8 cellular contexts compared by ENCODE assay signal in the genomic region with DNA sequence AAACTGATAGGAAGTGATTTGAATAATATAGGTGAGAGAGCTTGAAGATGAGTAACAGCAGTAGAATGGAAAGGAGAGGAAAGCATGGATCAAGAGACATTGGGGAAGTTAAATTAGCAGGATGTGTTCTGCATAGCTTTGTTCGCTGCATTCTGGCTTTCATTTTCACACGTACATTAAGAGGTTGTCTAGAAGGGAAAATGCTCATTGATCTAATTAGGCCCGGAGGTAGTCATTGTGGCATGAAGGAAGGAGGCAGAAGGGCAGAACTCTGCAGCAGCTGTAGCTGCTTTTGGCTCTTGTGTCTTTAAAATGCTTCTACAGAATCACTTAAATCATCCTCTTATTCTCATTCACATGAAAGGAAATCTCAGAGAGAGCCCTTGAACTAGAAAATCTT. TPM values are rescaled to one million over a fixed set of nuclear protein-coding genes. Genes with fewer than 3 reads are reported as not detected.
DNase-seq lines count a peak whose midpoint lies in the region; ATAC-seq and TF ChIP-seq lines count a peak whose summit lies in the region.

No MANE protein-coding gene starts in this region.

- peaks cover 0 to 4% (median under 1%) of the 10 kb centered on the region in 7 donors for H3K9me3 Mint-ChIP-seq in naive B cell

- H3K9me2 ChIP-seq in OCI-LY7 (ENCODE audit: insufficient read depth, low read length), result no peaks in the 10 kb centered on the region

- H3K27ac Mint-ChIP-seq in naive B cell, result peak overlapping the region in 1 of 6 donors; percentile 0

- H3K4me1 ChIP-seq in OCI-LY7 (ENCODE audit: insufficient read depth, low read length, poor library complexity, severe bottlenecking), result no peaks in the 10 kb centered on the region

- no peak overlapping the region for H3K4me3 ChIP-seq in OCI-LY7 (ENCODE audit: low read depth, low read length, poor library complexity, severe bottlenecking)

- H2AFZ ChIP-seq in OCI-LY7 (ENCODE audit: low read length), result no peak overlapping the region

- H3K27ac ChIP-seq in OCI-LY7 (ENCODE audit: low read depth, low read length, poor library complexity, severe bottlenecking), result no peak overlapping the region

- peaks cover 0 to 4% (median 1%) of the 10 kb centered on the region in 3 donors for H3K27me3 Mint-ChIP-seq in naive B cell

- POLR2A ChIA-PET in OCI-LY7 (lab: Charles Lee), result no interaction called here

- no peaks in the 10 kb centered on the region for H3K9me3 ChIP-seq in OCI-LY7 (ENCODE audit: low read length)

- CTCF ChIA-PET in OCI-LY7 (lab: Charles Lee; ENCODE audit: unreplicated experiment), result no interaction called here

- 0 out of 2 replicates have a peak overlapping the region, but pooled peaks have one; percentile 22 for H3K4me2 ChIP-seq in OCI-LY7 (ENCODE audit: low read length)

- no TSS peak for BruUV-seq in OCI-LY7 (replicated peaks; lab: Mats Ljungman, UMichigan)

- H3K36me3 ChIP-seq in OCI-LY7 (ENCODE audit: insufficient read depth, low read length), result no peaks in the 10 kb centered on the region

- ATAC-seq in GM19025 (IDR thresholded peaks at IDR 0.05; ENCODE audit: low read depth, unreplicated experiment) (peak; percentile 65), HG02610 (IDR thresholded peaks at IDR 0.05; ENCODE audit: unreplicated experiment) (peak; percentile 79), naive B cell (ENCODE audit: low read depth in 2 of 2) (peak; percentile 27 to 35), GM18502 (IDR thresholded peaks at IDR 0.05; ENCODE audit: poor library complexity, unreplicated experiment) (no peak), HG02973 (IDR thresholded peaks at IDR 0.05; ENCODE audit: unreplicated experiment) (no peak), HG02623 (IDR thresholded peaks at IDR 0.05; ENCODE audit: unreplicated experiment) (no peak)

- no peaks in the 10 kb centered on the region for H4K20me1 ChIP-seq in OCI-LY7 (ENCODE audit: insufficient read depth, low read length)

- intact Hi-C loops in OCI-LY7 (cut with micrococcal nuclease; ENCODE audit: unreplicated experiment), result no loop called here

- no peak for DNase-seq in OCI-LY7 (ENCODE audit: low spot score)
- no peak for DNase-seq in naive B cell
- DNase-seq in LoVo (ENCODE audit: low spot score), result no peak

- H3K4me3 Mint-ChIP-seq in naive B cell, result peak overlapping the region in 5 of 8 donors; percentile 0 to 9 (median 4)

- TF ChIP-seq CTCF in OCI-LY7 (conservative IDR thresholded peaks at IDR 0.05; ENCODE audit: low read length), result no peak

- H3K79me2 ChIP-seq in OCI-LY7 (ENCODE audit: insufficient read depth, low read depth, low read length), result no peaks in the 10 kb centered on the region

- peaks cover 5 to 12% (median 12%) of the 10 kb centered on the region in 3 donors for H3K4me1 Mint-ChIP-seq in naive B cell

- H3K36me3 Mint-ChIP-seq in naive B cell, result peaks cover under 1 to 3% of the 10 kb centered on the region in 2 donors

RNA-seq across cellular contexts. Expression of gene KCNAB1, which starts 40.3 kb away (rescaled TPM):
- total RNA-seq in OCI-LY7 (2014; rRNA removed; shearing (Covaris generic)), result 0.13 TPM in 1 of 2 replicates, not detected in the other
- not detected in 2 replicates for total RNA-seq in OCI-LY7 (2022)
- polyA plus RNA-seq in naive B cell (ENCODE audit: low read depth in 6 of 6), result under 1 TPM in 5 of 6 donors, not detected in 1; 0.05 to 0.30 (median 0.19) TPM

Comparison
In these comparisons a context has a peak if more than half of its experiments do, and no peak if none do; other contexts are left out.
1. ATAC-seq: peak in GM19025 (single experiment), HG02610 (single experiment) and naive B cell (2 of 2); none in GM18502 (single experiment), HG02973 (single experiment) and HG02623 (single experiment).